ENCODE assay signal across 8 cellular contexts in genomic region chr16:71287903-71288302, GRCh38. TPM values are rescaled to one million over a fixed set of nuclear protein-coding genes. Genes with fewer than 3 reads are reported as not detected.
A peak's percentile ranks its signal among the peaks of the same experiment; 100 is the strongest.
DNase-seq lines count a peak whose midpoint lies in the region; ATAC-seq and TF ChIP-seq lines count a peak whose summit lies in the region.

No MANE protein-coding gene starts in this region.

- H3K23ac ChIP-seq in IMR-90 (ENCODE audit: low read depth, low read length) = 0 out of 2 replicates have a peak overlapping the region, but pooled peaks have one; percentile 59

- no peak overlapping the region for H2BK20ac ChIP-seq in IMR-90 (ENCODE audit: low read depth, low read length)

- H4K91ac ChIP-seq in IMR-90 (ENCODE audit: insufficient read depth, low read depth, low read length) = no peak overlapping the region

- H2BK5ac ChIP-seq in IMR-90 (ENCODE audit: low read depth, low read length, poor library complexity, severe bottlenecking) = no peak overlapping the region

- H3K9me1 ChIP-seq in IMR-90 (ENCODE audit: insufficient read depth, low read length) = peaks cover 2% of the 10 kb centered on the region; the same call in 1 of the 2 replicates

- no peak for TF ChIP-seq POLR2A in IMR-90 (IDR thresholded peaks at IDR 0.05; ENCODE audit: low read depth, low read length)

- ATAC-seq in IMR-90 (ENCODE audit: low read depth) = no peak
- ATAC-seq in left cardiac atrium = no peak
- no peak for ATAC-seq in GM19452 (IDR thresholded peaks at IDR 0.05; ENCODE audit: unreplicated experiment)

- no peak overlapping the region for H3K18ac ChIP-seq in IMR-90 (ENCODE audit: low read depth, low read length)

- DNase-seq in AG10803 (ENCODE audit: low read depth) (no peak), IMR-90 (no peak), cardiac fibroblast (ENCODE audit: low read depth in 2 of 2) (no peak), NCI-H2227 treated with DMSO at 0.1 percent for 48 hours (lab: John Stamatoyannopoulos, UW) (no peak), left cardiac atrium (no peak), AG08396 (ENCODE audit: low spot score) (no peak)

- in situ Hi-C loops in IMR-90 (cut with MboI; ENCODE audit: low sequenced_read_pairs) = loop anchor here (25.0 kb wide), 1 partner anchor 501 kb away; no protein-coding TSS in a partner anchor

- H3K4me2 ChIP-seq in IMR-90 (ENCODE audit: low read depth, low read length) = peak overlapping the region; percentile 82

- 0 out of 2 replicates have a peak overlapping the region, but pooled peaks have one; percentile 13 for H2AK5ac ChIP-seq in IMR-90 (ENCODE audit: low read depth, low read length)

- intact Hi-C loops in IMR-90 (cut with micrococcal nuclease) = loop anchor here (2.0 kb wide), 1 partner anchor 71 kb away; the partner anchor contains the start of gene CALB2
- intact Hi-C loops in left cardiac atrium (cut with DNase I) = loop anchor here in 1 of 2 donors (10.0 kb wide), 1 partner anchor 177 kb away; the partner anchor contains the start of gene ZNF23

- H3K27ac ChIP-seq in IMR-90 (ENCODE audit: insufficient read depth, low read length) (no peak overlapping the region), muscle layer of colon (ENCODE audit: low read depth, low read length) (no peak overlapping the region)

- POLR2A ChIA-PET in IMR-90 (lab: Charles Lee; ENCODE audit: unreplicated experiment) = no interaction called here

- peak overlapping the region; percentile 13; the same call in 1 of the 2 replicates for H3K14ac ChIP-seq in IMR-90 (replicated peaks; ENCODE audit: low read depth, low read length)

- CTCF ChIA-PET in IMR-90 (lab: Yijun Ruan, JAX) = interaction anchor here (1.3 kb wide), 1 partner anchor 24 kb away, joined by 3 read pairs; no protein-coding TSS in a partner anchor

- peaks cover 9 to 28% of the 10 kb centered on the region in 2 experiments for H3K79me1 ChIP-seq in IMR-90 (ENCODE audit: low read depth in 1 of 2, low read length in 2 of 2)

- H4K5ac ChIP-seq in IMR-90 (ENCODE audit: low read depth, low read length) = no peak overlapping the region

- H2AK9ac ChIP-seq in IMR-90 (replicated peaks; ENCODE audit: low read depth, low read length, poor library complexity) = no peak overlapping the region

- no TSS peak for BruUV-seq in IMR-90 (replicated peaks; lab: Mats Ljungman, UMichigan)

- H3K9me3 ChIP-seq in IMR-90 (ENCODE audit: control insufficient read depth, insufficient read depth, low read length) (no peaks in the 10 kb centered on the region), muscle layer of colon (ENCODE audit: low read length) (no peaks in the 10 kb centered on the region)

- no peak overlapping the region for H4K8ac ChIP-seq in IMR-90 (ENCODE audit: low read depth in 2 of 2, low read length in 2 of 2)

- TF ChIP-seq RAD21 in IMR-90 (IDR thresholded peaks at IDR 0.05; ENCODE audit: low read length) = no peak

- dilution Hi-C loops in IMR-90 (cut with HindIII; ENCODE audit: low sequenced_read_pairs, unreplicated experiment) = no loop called here

- H3K4me3 ChIP-seq in AG10803 (ENCODE audit: low read length) (peak overlapping the region; percentile 80), IMR-90 (ENCODE audit: insufficient read depth, low read depth, low read length) (no peak overlapping the region), cardiac fibroblast (replicated peaks in 1 of 2; ENCODE audit: low read depth in 2 of 2, low read length in 2 of 2) (peak overlapping the region; percentile 72 to 76), muscle layer of colon (ENCODE audit: low read depth in 1 of 2, low read length in 2 of 2) (peak overlapping the region in 1 of 2 donors; percentile 85)

- H3K56ac ChIP-seq in IMR-90 (ENCODE audit: extremely low read depth, insufficient read depth, low read length) = no peak overlapping the region

- WGBS in IMR-90 (ENCODE audit: extremely low coverage in 2 of 2, insufficient read length in 1 of 2), 2 experiments = 71% methylated on average over 2 of the region's 3 CpGs; no CpG with 5 or more reads in 1 of the 2 experiments

- no peaks in the 10 kb centered on the region; the same call in 1 of the 2 replicates for H3K4me1 ChIP-seq in IMR-90 (ENCODE audit: control insufficient read depth, insufficient read depth, low read length)
- H3K4me1 ChIP-seq in muscle layer of colon (ENCODE audit: insufficient read depth, low read length) = peaks cover 14% of the 10 kb centered on the region

- H2BK15ac ChIP-seq in IMR-90 (ENCODE audit: low read depth, low read length) = no peak overlapping the region

- H3K36me3 ChIP-seq in IMR-90 (ENCODE audit: control insufficient read depth, insufficient read depth, low read length) (peaks cover 8% of the 10 kb centered on the region), muscle layer of colon (ENCODE audit: insufficient read depth, low read length) (peaks cover 33% of the 10 kb centered on the region)

- no peak overlapping the region for H2BK120ac ChIP-seq in IMR-90 (ENCODE audit: low read depth, low read length)

- TF ChIP-seq CTCF in AG10803 (conservative IDR thresholded peaks at IDR 0.05; ENCODE audit: low read length) = no peak
- TF ChIP-seq CTCF in IMR-90 (conservative IDR thresholded peaks at IDR 0.05; ENCODE audit: low read depth, low read length) = no peak
- TF ChIP-seq CTCF in cardiac fibroblast (IDR thresholded peaks at IDR 0.05; ENCODE audit: low read depth, low read length) = no peak

- no peak overlapping the region for H3K9ac ChIP-seq in IMR-90 (ENCODE audit: low read depth, low read length)
- H3K9ac ChIP-seq in muscle layer of colon (ENCODE audit: low read length) = peak overlapping the region; percentile 79

- H3K27me3 ChIP-seq in IMR-90 (ENCODE audit: control insufficient read depth, insufficient read depth, low read length) (no peaks in the 10 kb centered on the region), muscle layer of colon (ENCODE audit: control insufficient read depth in 1 of 2, insufficient read depth in 2 of 2, low read length in 2 of 2) (no peaks in the 10 kb centered on the region)

- no peaks in the 10 kb centered on the region for H4K20me1 ChIP-seq in IMR-90 (ENCODE audit: insufficient read depth, low read length)

- no peak overlapping the region for H3K4ac ChIP-seq in IMR-90 (ENCODE audit: low read depth, low read length)

- H2AFZ ChIP-seq in IMR-90 (replicated peaks; ENCODE audit: low read length, poor library complexity) = no peak overlapping the region

TF ChIP-seq in IMR-90, 13 proteins besides CTCF, POLR2A, EP300 and RAD21:
- TF ChIP-seq CEBPB (IDR thresholded peaks at IDR 0.05; ENCODE audit: low read depth, low read length) (no peak), RFX5 (IDR thresholded peaks at IDR 0.05; ENCODE audit: low read depth, low read length) (no peak), ELK1 (IDR thresholded peaks at IDR 0.05; ENCODE audit: borderline replicate concordance, low read depth, low read length) (no peak), SMC3 (IDR thresholded peaks at IDR 0.05; ENCODE audit: low read depth, low read length) (no peak)

RNA-seq across cellular contexts. Expression of gene CMTR2, which starts 1.3 kb away (rescaled TPM):
- total RNA-seq in IMR-90 (2012; rRNA removed) (21.9 and 33.6 TPM in 2 replicates), left cardiac atrium (10 to 100 TPM; 10.4 to 11.3 TPM)
- 6.9 and 10.6 TPM in 2 replicates for polyA plus RNA-seq in IMR-90 (2012; rRNA removed)
- polyA plus RNA-seq in IMR-90 (2012; cell fraction: cytosol; rRNA removed) = 3.0 and 3.4 TPM in 2 replicates
- 2.2 and 16.4 TPM in 2 replicates for polyA plus RNA-seq in IMR-90 (2012; cell fraction: nucleus; rRNA removed; ENCODE audit: low replicate concordance)

RNA-seq across cellular contexts. Expression of gene HYDIN, which starts 57.4 kb away (rescaled TPM):
- under 0.01 and 0.18 TPM in 2 replicates for total RNA-seq in IMR-90 (2012; rRNA removed)
- polyA plus RNA-seq in IMR-90 (2012; rRNA removed) = 0.07 and 0.27 TPM in 2 replicates
- polyA plus RNA-seq in IMR-90 (2012; cell fraction: cytosol; rRNA removed) = 0.03 TPM in 1 of 2 replicates, not detected in the other
- polyA plus RNA-seq in IMR-90 (2012; cell fraction: nucleus; rRNA removed; ENCODE audit: low replicate concordance) = 0.35 and 2.9 TPM in 2 replicates
- total RNA-seq in left cardiac atrium = under 1 TPM; 0.38 to 0.65 TPM
